ENCODE assay signal across 15 cellular contexts in genomic region chr11:120667281-120667680, GRCh38.
DNase-seq lines count a peak whose midpoint lies in the region; TF ChIP-seq lines count a peak whose summit lies in the region.
"Had no signal": no experiment of that assay in that cellular context is flagged by ENCODE, and none has a peak within 500 bp of the region (broad histone marks: within the 10 kb centered on the region; RNA-seq: fewer than 3 reads in every experiment).

No MANE protein-coding gene starts in this region.

- TF ChIP-seq EP300 in neural cell (conservative IDR thresholded peaks at IDR 0.05; ENCODE audit: poor library complexity, severe bottlenecking), result no peak

- H2AFZ ChIP-seq in neural cell (ENCODE audit: low read depth, low read length), result no peak overlapping the region

- H4K20me1 ChIP-seq in neural cell (ENCODE audit: insufficient read depth), result no peaks in the 10 kb centered on the region

- peaks cover 5% of the 10 kb centered on the region for H3K27me3 Mint-ChIP-seq in endothelial cell (ENCODE audit: unreplicated experiment)
- H3K27me3 Mint-ChIP-seq in activated naive CD4-positive, alpha-beta T cell treated with anti-CD3 and anti-CD28 coated beads, Interleukin-2, amount 10 ng/mL, durations not matched to agents 7 days and 5 days, result peaks cover 4% of the 10 kb centered on the region
- H3K27me3 Mint-ChIP-seq: CD4-positive, CD25-positive, alpha-beta regulatory T cell had no signal

- no peaks in the 10 kb centered on the region for H3K36me3 ChIP-seq in neural cell (ENCODE audit: insufficient read depth, low read length)
- no peaks in the 10 kb centered on the region for H3K36me3 ChIP-seq in brain microvascular endothelial cell (replicated peaks)
- H3K36me3 ChIP-seq in H7 (replicated peaks; ENCODE audit: control insufficient read depth, insufficient read depth, low read length), result no peaks in the 10 kb centered on the region
- H3K36me3 ChIP-seq: lower lobe of right lung had no signal

- H3K9me2 ChIP-seq in neural cell (ENCODE audit: insufficient read depth, low read length), result no peaks in the 10 kb centered on the region

- no peak overlapping the region for H3K9ac ChIP-seq in neural cell (ENCODE audit: low read length)

- TF ChIP-seq CTCF in neural cell (IDR thresholded peaks at IDR 0.05; ENCODE audit: poor library complexity, severe bottlenecking) (no peak), brain microvascular endothelial cell (IDR thresholded peaks at IDR 0.05; ENCODE audit: low read depth, low read length, missing control alignments) (no peak), endothelial cell (IDR thresholded peaks at IDR 0.05; ENCODE audit: unreplicated experiment) (no peak)

- H3K36me3 Mint-ChIP-seq in endothelial cell (ENCODE audit: low read depth, unreplicated experiment), result no peaks in the 10 kb centered on the region
- no peaks in the 10 kb centered on the region for H3K36me3 Mint-ChIP-seq in activated naive CD4-positive, alpha-beta T cell treated with anti-CD3 and anti-CD28 coated beads, Interleukin-2, amount 10 ng/mL, durations not matched to agents 7 days and 5 days
- H3K36me3 Mint-ChIP-seq: activated naive CD4-positive, alpha-beta T cell treated with anti-CD3 and anti-CD28 coated beads, Interleukin-2, amount 50 U/mL, for 24 hours; CD4-positive, CD25-positive, alpha-beta regulatory T cell; naive thymus-derived CD8-positive, alpha-beta T cell had no signal

- H3K79me2 ChIP-seq in neural cell (replicated peaks; ENCODE audit: insufficient read depth, low read length), result no peaks in the 10 kb centered on the region

- H3K4me1 Mint-ChIP-seq in endothelial cell (ENCODE audit: unreplicated experiment), result peaks cover 17% of the 10 kb centered on the region
- H3K4me1 Mint-ChIP-seq in activated naive CD4-positive, alpha-beta T cell treated with anti-CD3 and anti-CD28 coated beads, Interleukin-2, amount 10 ng/mL, durations not matched to agents 7 days and 5 days, result no peaks in the 10 kb centered on the region
- H3K4me1 Mint-ChIP-seq: activated naive CD4-positive, alpha-beta T cell treated with anti-CD3 and anti-CD28 coated beads, Interleukin-2, amount 50 U/mL, for 24 hours; CD4-positive, CD25-positive, alpha-beta regulatory T cell; naive thymus-derived CD8-positive, alpha-beta T cell had no signal

- H3K27ac ChIP-seq in neural cell (ENCODE audit: low read length) (no peak overlapping the region), brain microvascular endothelial cell (no peak overlapping the region)
- H3K27ac ChIP-seq: lower lobe of right lung had no signal

- H3K4me2 ChIP-seq in neural cell (ENCODE audit: low read length), result no peak overlapping the region

- in situ Hi-C loops in brain microvascular endothelial cell (cut with HindIII; ENCODE audit: low pct_ligation_motif_present, low sequenced_read_pairs), result no loop called here

- H3F3A ChIP-seq in neural cell (ENCODE audit: insufficient read depth, low read length, poor library complexity, severe bottlenecking), result no peaks in the 10 kb centered on the region

- H3K9me3 Mint-ChIP-seq in endothelial cell (ENCODE audit: unreplicated experiment), result no peaks in the 10 kb centered on the region
- no peaks in the 10 kb centered on the region for H3K9me3 Mint-ChIP-seq in activated naive CD4-positive, alpha-beta T cell treated with anti-CD3 and anti-CD28 coated beads, Interleukin-2, amount 10 ng/mL, durations not matched to agents 7 days and 5 days
- H3K9me3 Mint-ChIP-seq: activated naive CD4-positive, alpha-beta T cell treated with anti-CD3 and anti-CD28 coated beads, Interleukin-2, amount 50 U/mL, for 24 hours had no signal

- no peak overlapping the region for H3K27ac Mint-ChIP-seq in endothelial cell (ENCODE audit: unreplicated experiment)
- H3K27ac Mint-ChIP-seq in activated naive CD4-positive, alpha-beta T cell treated with anti-CD3 and anti-CD28 coated beads, Interleukin-2, amount 10 ng/mL, durations not matched to agents 7 days and 5 days, result no peak overlapping the region
- H3K27ac Mint-ChIP-seq: activated naive CD4-positive, alpha-beta T cell treated with anti-CD3 and anti-CD28 coated beads, Interleukin-2, amount 50 U/mL, for 24 hours; CD4-positive, CD25-positive, alpha-beta regulatory T cell; naive thymus-derived CD8-positive, alpha-beta T cell had no signal

- H3K4me3 Mint-ChIP-seq in endothelial cell (ENCODE audit: unreplicated experiment), result no peak overlapping the region
- H3K4me3 Mint-ChIP-seq in activated naive CD4-positive, alpha-beta T cell treated with anti-CD3 and anti-CD28 coated beads, Interleukin-2, amount 10 ng/mL, durations not matched to agents 7 days and 5 days, result no peak overlapping the region
- H3K4me3 Mint-ChIP-seq: activated naive CD4-positive, alpha-beta T cell treated with anti-CD3 and anti-CD28 coated beads, Interleukin-2, amount 50 U/mL, for 24 hours; CD4-positive, CD25-positive, alpha-beta regulatory T cell; naive thymus-derived CD8-positive, alpha-beta T cell had no signal

- H3K4me3 ChIP-seq in neural cell (ENCODE audit: low read length), result no peak overlapping the region
- no peak overlapping the region for H3K4me3 ChIP-seq in brain microvascular endothelial cell (ENCODE audit: low read depth, low read length)
- H3K4me3 ChIP-seq in H7 (ENCODE audit: insufficient read depth, low read depth, low read length), result no peak overlapping the region
- H3K4me3 ChIP-seq: lower lobe of right lung had no signal

- peak; percentile 47 for DNase-seq in AG20443 (ENCODE audit: low spot score)
- peak; percentile 44 for DNase-seq in Daoy (ENCODE audit: low read depth)
- DNase-seq in anterior cingulate cortex (lab: John Stamatoyannopoulos, UW), result peak in 37 of 58 donors; percentile 4 to 76 (median 49)
- DNase-seq in brain microvascular endothelial cell, result no peak
- no peak for DNase-seq in endothelial cell (ENCODE audit: low spot score)
- DNase-seq in H7, result no peak
- DNase-seq in activated naive CD4-positive, alpha-beta T cell treated with anti-CD3 and anti-CD28 coated beads, Interleukin-2, amount 10 ng/mL, durations not matched to agents 7 days and 5 days, result no peak
- DNase-seq: activated CD4-positive, CD25-positive, alpha-beta regulatory T cell treated with anti-CD3 and anti-CD28 coated beads, Interleukin-2, amount 50 U/mL, for 72 hours; CD4-positive, CD25-positive, alpha-beta regulatory T cell; lower lobe of right lung; naive thymus-derived CD8-positive, alpha-beta T cell; NCI-H2081; T-helper 2 cell had no signal

- TF ChIP-seq RAD21 in neural cell (conservative IDR thresholded peaks at IDR 0.05), result no peak

- CTCF ChIA-PET in activated naive CD4-positive, alpha-beta T cell treated with anti-CD3 and anti-CD28 coated beads, Interleukin-2, amount 10 ng/mL, durations not matched to agents 7 days and 5 days (lab: Charles Lee), result no interaction called here

- no peaks in the 10 kb centered on the region for H3K27me3 ChIP-seq in neural cell (ENCODE audit: insufficient read depth, low read depth, low read length)
- H3K27me3 ChIP-seq in brain microvascular endothelial cell (replicated peaks), result peaks cover 2% of the 10 kb centered on the region
- H3K27me3 ChIP-seq in H7 (ENCODE audit: control insufficient read depth, insufficient read depth, low read length), result no peaks in the 10 kb centered on the region

- H3K9me3 ChIP-seq in neural cell (ENCODE audit: low read length), result no peaks in the 10 kb centered on the region
- H3K9me3 ChIP-seq: lower lobe of right lung had no signal

TF ChIP-seq in neural cell, 6 proteins besides CTCF, POLR2A, EP300 and RAD21:
- no peak for TF ChIP-seq EZH2 (IDR thresholded peaks at IDR 0.05; ENCODE audit: borderline replicate concordance, insufficient read depth, low read length, poor library complexity, severe bottlenecking)
- peak; percentile 19 for TF ChIP-seq POLR2AphosphoS5 (IDR thresholded peaks at IDR 0.05)

Comparison
In these comparisons a context has a peak if more than half of its experiments do, and no peak if none do; other contexts are left out.
1. DNase-seq: peak in AG20443 (single experiment), Daoy (single experiment) and anterior cingulate cortex (37 of 58); none in brain microvascular endothelial cell (single experiment), endothelial cell (single experiment), H7 (single experiment) and activated naive CD4-positive, alpha-beta T cell treated with anti-CD3 and anti-CD28 coated beads, Interleukin-2, amount 10 ng/mL, durations not matched to agents 7 days and 5 days (single experiment).